ENCODE assay signal across 14 cellular contexts in the genomic region with DNA sequence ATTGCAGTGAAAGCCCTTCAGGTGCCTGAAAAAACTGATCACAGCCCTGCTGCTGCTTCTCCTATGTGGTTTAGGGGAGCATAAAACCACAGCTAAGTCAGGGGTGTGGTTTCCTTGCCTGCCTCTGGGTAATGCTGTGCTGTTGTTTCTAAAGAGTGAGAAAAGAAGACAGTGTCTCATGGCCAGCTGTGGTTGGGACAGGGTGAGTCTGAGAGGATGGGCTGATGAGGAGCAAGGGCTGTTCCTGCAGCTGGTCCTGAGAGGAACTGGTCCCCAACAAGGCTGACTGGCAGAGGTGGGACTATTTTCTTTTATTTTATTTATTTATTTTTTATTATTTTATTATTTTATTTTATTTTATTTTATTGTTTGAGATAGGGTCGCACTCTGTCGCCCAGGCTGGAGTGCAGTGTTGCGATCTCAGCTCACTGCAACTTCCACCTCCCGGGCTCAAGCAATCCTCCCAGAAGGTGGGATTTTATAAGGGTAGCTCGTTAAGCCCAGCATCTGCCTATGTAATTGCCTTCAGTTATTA.
A peak's percentile ranks its signal among the peaks of the same experiment; 100 is the strongest.
DNase-seq lines count a peak whose midpoint lies in the region; ATAC-seq and TF ChIP-seq lines count a peak whose summit lies in the region.
"Had no signal": no experiment of that assay in that cellular context is flagged by ENCODE, and none has a peak within 500 bp of the region (broad histone marks: within the 10 kb centered on the region; RNA-seq: fewer than 3 reads in every experiment).

No MANE protein-coding gene starts in this region.

- POLR2A ChIA-PET in activated CD4-positive, alpha-beta T cell treated with anti-CD3 and anti-CD28 coated beads for 36 hours (lab: Charles Lee) = no interaction called here

- H3K79me2 ChIP-seq in GM23248 (ENCODE audit: insufficient read depth) = no peaks in the 10 kb centered on the region
- H3K79me2 ChIP-seq in Karpas-422 (ENCODE audit: low read length) = no peaks in the 10 kb centered on the region

- no peak overlapping the region for H3K9ac ChIP-seq in GM23248
- no peak overlapping the region for H3K9ac ChIP-seq in Karpas-422 (ENCODE audit: low read length)

- CTCF ChIA-PET in activated CD4-positive, alpha-beta T cell treated with anti-CD3 and anti-CD28 coated beads for 36 hours (lab: Charles Lee) = no interaction called here

- H3K9me3 ChIP-seq in GM23248 (ENCODE audit: low read depth) (no peaks in the 10 kb centered on the region), Karpas-422 (ENCODE audit: low read length) (no peaks in the 10 kb centered on the region)
- H3K9me3 ChIP-seq: upper lobe of right lung had no signal

- in situ Hi-C loops in GM23248 (cut with MboI) = no loop called here

- peak; percentile 64 for ATAC-seq in activated CD4-positive, alpha-beta T cell treated with anti-CD3 and anti-CD28 coated beads for 36 hours
- ATAC-seq in HG03571 (IDR thresholded peaks at IDR 0.05; ENCODE audit: unreplicated experiment) = no peak
- ATAC-seq: upper lobe of right lung had no signal

- no peaks in the 10 kb centered on the region for H3K9me3 Mint-ChIP-seq in activated CD4-positive, alpha-beta T cell treated with anti-CD3 and anti-CD28 coated beads for 36 hours (ENCODE audit: low read depth)
- peaks cover 3% of the 10 kb centered on the region for H3K9me3 Mint-ChIP-seq in neural crest cell
- H3K9me3 Mint-ChIP-seq: memory B cell had no signal

- no peaks in the 10 kb centered on the region for H3K36me3 ChIP-seq in GM23248 (ENCODE audit: low read depth)
- H3K36me3 ChIP-seq in Karpas-422 (ENCODE audit: insufficient read depth, low read length) = no peaks in the 10 kb centered on the region
- H3K36me3 ChIP-seq: upper lobe of right lung had no signal

- H3K36me3 Mint-ChIP-seq in activated CD4-positive, alpha-beta T cell treated with anti-CD3 and anti-CD28 coated beads for 36 hours (ENCODE audit: low read depth) = no peaks in the 10 kb centered on the region
- peaks cover 3% of the 10 kb centered on the region for H3K36me3 Mint-ChIP-seq in neural crest cell (ENCODE audit: low read depth)
- H3K36me3 Mint-ChIP-seq: memory B cell had no signal

- H3K4me3 ChIP-seq in GM23248 = no peak overlapping the region
- no peak overlapping the region for H3K4me3 ChIP-seq in NB4 (ENCODE audit: low read depth, low read length)
- H3K4me3 ChIP-seq in Karpas-422 (ENCODE audit: low read length) = no peak overlapping the region
- H3K4me3 ChIP-seq: upper lobe of right lung had no signal

- peak; percentile 7 for DNase-seq in activated CD4-positive, alpha-beta T cell treated with anti-CD3 and anti-CD28 coated beads for 36 hours
- DNase-seq in activated CD4-positive, alpha-beta T cell treated with anti-CD3 and anti-CD28 coated beads, Interleukin-2, amount 50 U/mL, for 1 hour = no peak
- DNase-seq in GM23248 (peak; percentile 46), NB4 (ENCODE audit: low read depth) (peak; percentile 35), neural crest cell (ENCODE audit: low read depth, low spot score) (no peak), midbrain (lab: John Stamatoyannopoulos, UW) (no peak), Karpas-422 (no peak)
- DNase-seq: activated gamma-delta T cell, Calu3, caudate nucleus, NCI-H1436 treated with DMSO at 0.1 percent for 48 hours, upper lobe of right lung had no signal

- intact Hi-C loops in activated CD4-positive, alpha-beta T cell treated with anti-CD3 and anti-CD28 coated beads for 36 hours (cut with DNase I, micrococcal nuclease) = no loop called here

- 80 to 85% methylated on average over 5 of the region's 5 CpGs for WGBS in GM23248 (ENCODE audit: low coverage in 1 of 2, low lambda C conversion rate in 2 of 2, missing lambda C conversion rate in 2 of 2), 2 experiments

- H4K20me1 ChIP-seq in GM23248 (ENCODE audit: insufficient read depth) = no peaks in the 10 kb centered on the region
- H4K20me1 ChIP-seq in Karpas-422 (ENCODE audit: insufficient read depth, low read depth, low read length) = no peaks in the 10 kb centered on the region

- no peak overlapping the region for H3K27ac Mint-ChIP-seq in activated CD4-positive, alpha-beta T cell treated with anti-CD3 and anti-CD28 coated beads for 36 hours
- H3K27ac Mint-ChIP-seq in neural crest cell (ENCODE audit: unreplicated experiment) = peak overlapping the region; percentile 48
- H3K27ac Mint-ChIP-seq: memory B cell had no signal

- H3K27me3 ChIP-seq in GM23248 (replicated peaks; ENCODE audit: insufficient read depth) (no peaks in the 10 kb centered on the region), Karpas-422 (ENCODE audit: low read length) (no peaks in the 10 kb centered on the region)
- H3K27me3 ChIP-seq: upper lobe of right lung had no signal

- TF ChIP-seq CTCF in NB4 (IDR thresholded peaks at IDR 0.05; ENCODE audit: low read depth, low read length) (no peak), neural crest cell (conservative IDR thresholded peaks at IDR 0.05) (no peak)

- no peaks in the 10 kb centered on the region for H3K27me3 Mint-ChIP-seq in activated CD4-positive, alpha-beta T cell treated with anti-CD3 and anti-CD28 coated beads for 36 hours
- H3K27me3 Mint-ChIP-seq in neural crest cell (ENCODE audit: low read depth) = no peaks in the 10 kb centered on the region

- no peak overlapping the region for H3K4me2 ChIP-seq in GM23248 (ENCODE audit: unreplicated experiment)
- no peak overlapping the region for H3K4me2 ChIP-seq in Karpas-422 (ENCODE audit: low read depth, low read length, poor library complexity, severe bottlenecking)

- H3K9me2 ChIP-seq in GM23248 (ENCODE audit: insufficient read depth) (no peaks in the 10 kb centered on the region), Karpas-422 (replicated peaks; ENCODE audit: insufficient read depth, low read length) (no peaks in the 10 kb centered on the region)

- H3K4me1 ChIP-seq in GM23248 (ENCODE audit: insufficient read depth) (peaks cover 4% of the 10 kb centered on the region; the same call in 1 of the 2 replicates), Karpas-422 (ENCODE audit: low read length) (no peaks in the 10 kb centered on the region)
- H3K4me1 ChIP-seq: upper lobe of right lung had no signal

- no peak overlapping the region for H3K4me3 Mint-ChIP-seq in activated CD4-positive, alpha-beta T cell treated with anti-CD3 and anti-CD28 coated beads for 36 hours
- H3K4me3 Mint-ChIP-seq in neural crest cell = no peak overlapping the region
- H3K4me3 Mint-ChIP-seq: memory B cell had no signal

- H3K4me1 Mint-ChIP-seq in activated CD4-positive, alpha-beta T cell treated with anti-CD3 and anti-CD28 coated beads for 36 hours = peaks cover 9% of the 10 kb centered on the region
- H3K4me1 Mint-ChIP-seq in neural crest cell = peaks cover 5% of the 10 kb centered on the region

- H2AFZ ChIP-seq in GM23248 = no peak overlapping the region
- no peak overlapping the region for H2AFZ ChIP-seq in Karpas-422 (ENCODE audit: low read length)

- peaks cover 3% of the 10 kb centered on the region; the same call in 1 of the 2 replicates for H3F3A ChIP-seq in GM23248 (ENCODE audit: insufficient read depth)

- H3K27ac ChIP-seq in GM23248 (no peak overlapping the region), Karpas-422 (ENCODE audit: low read length) (no peak overlapping the region)
- H3K27ac ChIP-seq: upper lobe of right lung had no signal

- TF ChIP-seq POLR2A in NB4 (IDR thresholded peaks at IDR 0.05; ENCODE audit: extremely low read depth, insufficient read length) = no peak

Comparison
In these comparisons a context has a peak if more than half of its experiments do, and no peak if none do; other contexts are left out.
1. DNase-seq: peak in activated CD4-positive, alpha-beta T cell treated with anti-CD3 and anti-CD28 coated beads for 36 hours (single experiment), GM23248 (single experiment) and NB4 (single experiment); none in activated CD4-positive, alpha-beta T cell treated with anti-CD3 and anti-CD28 coated beads, Interleukin-2, amount 50 U/mL, for 1 hour (single experiment), neural crest cell (single experiment), midbrain (single experiment) and Karpas-422 (single experiment).